ENCODE assay signal across 31 cellular contexts in the genomic region with DNA sequence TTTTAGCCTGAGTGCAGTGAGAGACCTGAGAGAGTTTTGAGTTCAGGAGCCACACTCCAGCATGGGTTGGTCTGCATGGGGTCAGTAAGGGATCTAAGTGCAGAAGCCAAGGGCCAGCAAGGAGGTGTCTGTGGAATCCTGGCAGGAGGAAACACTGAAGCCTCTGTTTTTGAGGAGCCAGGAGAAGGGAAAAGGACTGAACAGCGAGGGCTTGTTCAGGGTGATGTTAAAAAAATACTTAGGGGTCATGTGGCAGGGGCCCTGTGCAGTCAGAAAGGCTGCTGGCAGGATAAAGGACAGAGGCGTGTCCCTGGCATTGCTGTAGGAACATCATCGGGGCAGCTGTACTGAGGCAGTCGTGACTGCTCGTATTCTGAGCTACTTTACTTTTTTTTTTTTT.
"Had no signal": no experiment of that assay in that cellular context is flagged by ENCODE, and none has a peak within 500 bp of the region (broad histone marks: within the 10 kb centered on the region; RNA-seq: fewer than 3 reads in every experiment).

No MANE protein-coding gene starts in this region.

- H3K36me3 ChIP-seq: adrenal gland, esophagus muscularis mucosa had no signal

- H3K27ac ChIP-seq: adrenal gland, body of pancreas, esophagus muscularis mucosa had no signal

- FAIRE-seq: colon, frontal cortex had no signal

- H3K9me3 Mint-ChIP-seq: activated CD4-positive, alpha-beta memory T cell treated with anti-CD3 and anti-CD28 coated beads for 36 hours; activated CD4-positive, alpha-beta T cell treated with anti-CD3 and anti-CD28 coated beads, Interleukin-2, amount 10 ng/mL, durations not matched to agents 24 days and 14 days; activated naive CD4-positive, alpha-beta T cell treated with anti-CD3 and anti-CD28 coated beads, Interleukin-2, amount 50 U/mL, for 24 hours; activated naive CD8-positive, alpha-beta T cell treated with anti-CD3 and anti-CD28 coated beads for 36 hours; activated naive CD8-positive, alpha-beta T cell treated with anti-CD3 and anti-CD28 coated beads, Interleukin-2, amount 50 U/mL, for 24 hours; activated T-helper 1 cell treated with anti-CD3 and anti-CD28 coated beads, Interleukin-12 subunit alpha, Interleukin-12 subunit beta, Interleukin-2, Interleukin-4 antibody, amounts not matched to agents 30 ng/mL and 10 ng/mL and 1 ng/mL, durations not matched to agents 14 hours and 24 hours and 36 hours; activated T-helper 2 cell treated with anti-CD3 and anti-CD28 coated beads, Interferon-gamma antibody, Interleukin-2, Interleukin-4, amounts not matched to agents 10 μg/mL and 5 μg/mL and 100 μg/mL, durations not matched to agents 14 hours and 24 hours and 36 hours had no signal

- H3K9me3 ChIP-seq: adrenal gland, body of pancreas, esophagus muscularis mucosa had no signal

- H3K4me1 Mint-ChIP-seq: activated CD4-positive, alpha-beta T cell treated with anti-CD3 and anti-CD28 coated beads, Interleukin-2, amount 10 ng/mL, durations not matched to agents 24 days and 14 days; activated CD8-positive, alpha-beta memory T cell treated with anti-CD3 and anti-CD28 coated beads, Interleukin-2, amount 10 ng/mL, durations not matched to agents 7 days and 5 days; activated naive CD8-positive, alpha-beta T cell treated with anti-CD3 and anti-CD28 coated beads for 36 hours had no signal

- H3K4me3 Mint-ChIP-seq: activated CD4-positive, alpha-beta memory T cell treated with anti-CD3 and anti-CD28 coated beads for 36 hours; activated CD4-positive, alpha-beta T cell treated with anti-CD3 and anti-CD28 coated beads for 36 hours; activated CD4-positive, alpha-beta T cell treated with anti-CD3 and anti-CD28 coated beads, Interleukin-2, amount 10 ng/mL, durations not matched to agents 24 days and 14 days; activated CD8-positive, alpha-beta memory T cell treated with anti-CD3 and anti-CD28 coated beads, Interleukin-2, amount 10 ng/mL, durations not matched to agents 7 days and 5 days; activated CD8-positive, alpha-beta T cell treated with anti-CD3 and anti-CD28 coated beads, Interleukin-2, amount 10 ng/mL, durations not matched to agents 7 days and 5 days; activated naive CD4-positive, alpha-beta T cell treated with anti-CD3 and anti-CD28 coated beads for 36 hours; activated naive CD4-positive, alpha-beta T cell treated with anti-CD3 and anti-CD28 coated beads, Interleukin-2, amount 50 U/mL, for 24 hours; activated naive CD8-positive, alpha-beta T cell treated with anti-CD3 and anti-CD28 coated beads for 36 hours; activated naive CD8-positive, alpha-beta T cell treated with anti-CD3 and anti-CD28 coated beads, Interleukin-2, amount 50 U/mL, for 24 hours; activated T-helper 1 cell treated with anti-CD3 and anti-CD28 coated beads, Interleukin-12 subunit alpha, Interleukin-12 subunit beta, Interleukin-2, Interleukin-4 antibody, amounts not matched to agents 30 ng/mL and 10 ng/mL and 1 ng/mL, durations not matched to agents 14 hours and 24 hours and 36 hours; effector memory CD8-positive, alpha-beta T cell had no signal

- H3K36me3 Mint-ChIP-seq: activated CD4-positive, alpha-beta memory T cell treated with anti-CD3 and anti-CD28 coated beads for 36 hours; activated CD8-positive, alpha-beta memory T cell treated with anti-CD3 and anti-CD28 coated beads, Interleukin-2, amount 10 ng/mL, durations not matched to agents 7 days and 5 days; activated naive CD4-positive, alpha-beta T cell treated with anti-CD3 and anti-CD28 coated beads, Interleukin-2, amount 50 U/mL, for 24 hours; activated naive CD8-positive, alpha-beta T cell treated with anti-CD3 and anti-CD28 coated beads for 36 hours had no signal

- DNase-seq: activated CD4-positive, alpha-beta memory T cell treated with anti-CD3 and anti-CD28 coated beads for 36 hours; activated CD4-positive, alpha-beta T cell treated with anti-CD3 and anti-CD28 coated beads for 36 hours; activated CD4-positive, alpha-beta T cell treated with anti-CD3 and anti-CD28 coated beads, Interleukin-2, amount 10 ng/mL, durations not matched to agents 24 days and 14 days; activated CD4-positive, CD25-positive, alpha-beta regulatory T cell; activated CD4-positive, CD25-positive, alpha-beta regulatory T cell treated with anti-CD3 and anti-CD28 coated beads, Interleukin-2, amount 50 U/mL, for 72 hours; activated CD8-positive, alpha-beta memory T cell treated with anti-CD3 and anti-CD28 coated beads, Interleukin-2, amount 10 ng/mL, durations not matched to agents 7 days and 5 days; activated CD8-positive, alpha-beta memory T cell treated with anti-CD3 and anti-CD28 coated beads, Interleukin-2, amount 50 U/mL, for 4 hours; activated CD8-positive, alpha-beta T cell treated with anti-CD3 and anti-CD28 coated beads, Interleukin-2, amount 10 ng/mL, durations not matched to agents 7 days and 5 days; activated effector memory CD4-positive, alpha-beta T cell treated with anti-CD3 and anti-CD28 coated beads, Interleukin-2, amount 50 U/mL, for 16 hours; activated naive CD4-positive, alpha-beta T cell treated with anti-CD3 and anti-CD28 coated beads for 36 hours; activated naive CD8-positive, alpha-beta T cell treated with anti-CD3 and anti-CD28 coated beads for 36 hours; activated naive CD8-positive, alpha-beta T cell treated with anti-CD3 and anti-CD28 coated beads, Interleukin-2, amount 50 U/mL, for 24 hours; activated T-cell treated with anti-CD3 and anti-CD28 coated beads, Interleukin-2, amount 50 U/mL, for 1 hour; activated T-cell treated with anti-CD3 and anti-CD28 coated beads, Interleukin-2, amount 50 U/mL, for 48 hours; adrenal gland; amygdala; aorta; body of pancreas; caudate nucleus; cortex of kidney; dermis blood vessel endothelial cell; effector CD4-positive, alpha-beta T cell; effector memory CD8-positive, alpha-beta T cell; erythroblast; T-helper 2 cell had no signal

- H3K27me3 Mint-ChIP-seq: activated CD4-positive, alpha-beta memory T cell treated with anti-CD3 and anti-CD28 coated beads for 36 hours; activated CD4-positive, alpha-beta T cell treated with anti-CD3 and anti-CD28 coated beads, Interleukin-2, amount 10 ng/mL, durations not matched to agents 24 days and 14 days; activated naive CD4-positive, alpha-beta T cell treated with anti-CD3 and anti-CD28 coated beads, Interleukin-2, amount 50 U/mL, for 24 hours; activated naive CD8-positive, alpha-beta T cell treated with anti-CD3 and anti-CD28 coated beads for 36 hours had no signal

- H3K27ac Mint-ChIP-seq: activated CD4-positive, alpha-beta memory T cell treated with anti-CD3 and anti-CD28 coated beads for 36 hours; activated CD4-positive, alpha-beta T cell treated with anti-CD3 and anti-CD28 coated beads for 36 hours; activated CD4-positive, alpha-beta T cell treated with anti-CD3 and anti-CD28 coated beads, Interleukin-2, amount 10 ng/mL, durations not matched to agents 24 days and 14 days; activated CD8-positive, alpha-beta memory T cell treated with anti-CD3 and anti-CD28 coated beads, Interleukin-2, amount 10 ng/mL, durations not matched to agents 7 days and 5 days; activated CD8-positive, alpha-beta T cell treated with anti-CD3 and anti-CD28 coated beads, Interleukin-2, amount 10 ng/mL, durations not matched to agents 7 days and 5 days; activated naive CD4-positive, alpha-beta T cell treated with anti-CD3 and anti-CD28 coated beads for 36 hours; activated naive CD4-positive, alpha-beta T cell treated with anti-CD3 and anti-CD28 coated beads, Interleukin-2, amount 50 U/mL, for 24 hours; activated naive CD8-positive, alpha-beta T cell treated with anti-CD3 and anti-CD28 coated beads for 36 hours; activated naive CD8-positive, alpha-beta T cell treated with anti-CD3 and anti-CD28 coated beads, Interleukin-2, amount 50 U/mL, for 24 hours; activated T-helper 1 cell treated with anti-CD3 and anti-CD28 coated beads, Interleukin-12 subunit alpha, Interleukin-12 subunit beta, Interleukin-2, Interleukin-4 antibody, amounts not matched to agents 30 ng/mL and 10 ng/mL and 1 ng/mL, durations not matched to agents 14 hours and 24 hours and 36 hours; activated T-helper 2 cell treated with anti-CD3 and anti-CD28 coated beads, Interferon-gamma antibody, Interleukin-2, Interleukin-4, amounts not matched to agents 10 μg/mL and 5 μg/mL and 100 μg/mL, durations not matched to agents 14 hours and 24 hours and 36 hours; effector memory CD8-positive, alpha-beta T cell had no signal

- H3K27me3 ChIP-seq: adrenal gland, body of pancreas had no signal

- H3K4me3 ChIP-seq: adrenal gland, body of pancreas, esophagus muscularis mucosa had no signal

- ATAC-seq: activated CD4-positive, alpha-beta T cell treated with anti-CD3 and anti-CD28 coated beads for 36 hours; activated CD8-positive, alpha-beta memory T cell treated with anti-CD3 and anti-CD28 coated beads, Interleukin-2, amount 10 ng/mL, durations not matched to agents 7 days and 5 days; activated CD8-positive, alpha-beta T cell treated with anti-CD3 and anti-CD28 coated beads, Interleukin-2, amount 10 ng/mL, durations not matched to agents 7 days and 5 days; activated naive CD8-positive, alpha-beta T cell treated with anti-CD3 and anti-CD28 coated beads, Interleukin-2, amount 50 U/mL, for 24 hours; body of pancreas; effector memory CD8-positive, alpha-beta T cell had no signal
